ENCODE assay signal across 25 cellular contexts in genomic region chr3:128064962-128065361, GRCh38. TPM values are rescaled to one million over a fixed set of nuclear protein-coding genes. Genes with fewer than 3 reads are reported as not detected.
A peak's percentile ranks its signal among the peaks of the same experiment; 100 is the strongest.
DNase-seq lines count a peak whose midpoint lies in the region; ATAC-seq and TF ChIP-seq lines count a peak whose summit lies in the region.
"Had no signal": no experiment of that assay in that cellular context is flagged by ENCODE, and none has a peak within 500 bp of the region (broad histone marks: within the 10 kb centered on the region; RNA-seq: fewer than 3 reads in every experiment).

No MANE protein-coding gene starts in this region.

- no peaks in the 10 kb centered on the region for H3K9me3 Mint-ChIP-seq in CD4-positive, CD25-positive, alpha-beta regulatory T cell
- no peaks in the 10 kb centered on the region for H3K9me3 Mint-ChIP-seq in endothelial cell (ENCODE audit: unreplicated experiment)
- H3K9me3 Mint-ChIP-seq: CD14-positive monocyte had no signal

- DNase-seq in AG10803 (ENCODE audit: low read depth) (peak; percentile 55), endothelial cell (ENCODE audit: low spot score) (no peak)
- DNase-seq in CD4-positive, CD25-positive, alpha-beta regulatory T cell = no peak
- DNase-seq in activated CD4-positive, alpha-beta T cell treated with anti-CD3 and anti-CD28 coated beads, Interleukin-2, amount 50 U/mL, for 48 hours = no peak
- DNase-seq: BE2C, Calu3, DMS79 treated with DMSO at 0.1 percent for 48 hours, GF-D8, KBM-7, MV-4-11, NCI-H1105, NCI-H1436 treated with DMSO at 0.1 percent for 48 hours, NCI-H1930, NCI-H2107, NCI-H446 treated with DMSO at 0.1 percent for 48 hours, NCI-H526, NCI-H82, PC-9, SJCRH30 had no signal

- no peak for ATAC-seq in CD4-positive, CD25-positive, alpha-beta regulatory T cell (ENCODE audit: low read depth in 2 of 2)
- ATAC-seq in HG03342 (IDR thresholded peaks at IDR 0.05; ENCODE audit: unreplicated experiment) = no peak
- ATAC-seq in GM19324 (IDR thresholded peaks at IDR 0.05; ENCODE audit: low FRiP score, unreplicated experiment) = no peak
- ATAC-seq: Right ventricle myocardium inferior, SK-N-SH treated with all-trans-retinoic acid at 6 μM for 48 hours had no signal

- no peak for TF ChIP-seq CTCF in AG10803 (conservative IDR thresholded peaks at IDR 0.05; ENCODE audit: low read length)
- no peak for TF ChIP-seq CTCF in VCaP (conservative IDR thresholded peaks at IDR 0.05)
- no peak for TF ChIP-seq CTCF in endothelial cell (IDR thresholded peaks at IDR 0.05; ENCODE audit: unreplicated experiment)

- H3K4me3 Mint-ChIP-seq in CD4-positive, CD25-positive, alpha-beta regulatory T cell = no peak overlapping the region
- peak overlapping the region; percentile 27 for H3K4me3 Mint-ChIP-seq in endothelial cell (ENCODE audit: unreplicated experiment)
- H3K4me3 Mint-ChIP-seq: CD14-positive monocyte had no signal

- H3K36me3 ChIP-seq in CD4-positive, CD25-positive, alpha-beta regulatory T cell (ENCODE audit: control insufficient read depth, insufficient read depth, low read length) = peaks cover 98% of the 10 kb centered on the region

- H3K27me3 Mint-ChIP-seq in CD4-positive, CD25-positive, alpha-beta regulatory T cell = no peaks in the 10 kb centered on the region
- peaks cover 10% of the 10 kb centered on the region for H3K27me3 Mint-ChIP-seq in endothelial cell (ENCODE audit: unreplicated experiment)

- no peaks in the 10 kb centered on the region for H3K27me3 ChIP-seq in CD4-positive, CD25-positive, alpha-beta regulatory T cell (ENCODE audit: control insufficient read depth, insufficient read depth, low read length)
- H3K27me3 ChIP-seq: BE2C, SJCRH30 had no signal

- H3K27ac Mint-ChIP-seq in CD4-positive, CD25-positive, alpha-beta regulatory T cell = peak overlapping the region in 2 of 3 donors; percentile 54 to 75
- H3K27ac Mint-ChIP-seq in endothelial cell (ENCODE audit: unreplicated experiment) = no peak overlapping the region

- H3K4me1 Mint-ChIP-seq in CD4-positive, CD25-positive, alpha-beta regulatory T cell = peaks cover 5 to 21% (median 13%) of the 10 kb centered on the region in 4 donors
- peaks cover 3% of the 10 kb centered on the region for H3K4me1 Mint-ChIP-seq in endothelial cell (ENCODE audit: unreplicated experiment)
- H3K4me1 Mint-ChIP-seq: CD14-positive monocyte had no signal

- H3K9me3 ChIP-seq in CD4-positive, CD25-positive, alpha-beta regulatory T cell (ENCODE audit: control insufficient read depth in 2 of 2, low read length in 2 of 2) = no peaks in the 10 kb centered on the region
- H3K9me3 ChIP-seq: BE2C, SJCRH30 had no signal

- no peak overlapping the region for H3K4me3 ChIP-seq in AG10803 (ENCODE audit: low read length)
- no peak overlapping the region for H3K4me3 ChIP-seq in CD4-positive, CD25-positive, alpha-beta regulatory T cell (ENCODE audit: low read depth, low read length)
- H3K4me3 ChIP-seq: PC-9, SJCRH30 had no signal

- no peaks in the 10 kb centered on the region for H3K4me1 ChIP-seq in CD4-positive, CD25-positive, alpha-beta regulatory T cell (ENCODE audit: control insufficient read depth, insufficient read depth, low read length, poor library complexity, severe bottlenecking)
- H3K4me1 ChIP-seq: BE2C, SJCRH30 had no signal

- peaks cover 68% of the 10 kb centered on the region for H3K36me3 Mint-ChIP-seq in CD4-positive, CD25-positive, alpha-beta regulatory T cell
- H3K36me3 Mint-ChIP-seq in endothelial cell (ENCODE audit: low read depth, unreplicated experiment) = peaks cover 62% of the 10 kb centered on the region

- no peak overlapping the region for H3K27ac ChIP-seq in CD4-positive, CD25-positive, alpha-beta regulatory T cell (ENCODE audit: insufficient read depth, low read length, poor library complexity, severe bottlenecking)
- H3K27ac ChIP-seq in VCaP = peak overlapping the region; percentile 27
- H3K27ac ChIP-seq: PC-9, SJCRH30 had no signal

RNA-seq across cellular contexts. Expression of gene SEC61A1, which starts 12.7 kb away (rescaled TPM):
- total RNA-seq in CD4-positive, CD25-positive, alpha-beta regulatory T cell = 127 TPM
- 100 to 1,000 TPM; 112 to 125 (median 125) TPM for polyA plus RNA-seq in CD4-positive, CD25-positive, alpha-beta regulatory T cell
- 296 TPM for total RNA-seq in endothelial cell (ENCODE audit: unreplicated experiment)

RNA-seq across cellular contexts. Expression of gene RUVBL1, which starts 58.6 kb away (rescaled TPM):
- total RNA-seq in CD4-positive, CD25-positive, alpha-beta regulatory T cell = 22.9 TPM
- 10 to 100 TPM; 77.4 to 88.2 (median 82.6) TPM for polyA plus RNA-seq in CD4-positive, CD25-positive, alpha-beta regulatory T cell
- total RNA-seq in endothelial cell (ENCODE audit: unreplicated experiment) = 30.3 TPM
